22 cellular contexts compared by ENCODE assay signal in genomic region chr3:62574499-62574898, GRCh38.
"Had no signal": no experiment of that assay in that cellular context is flagged by ENCODE, and none has a peak within 500 bp of the region (broad histone marks: within the 10 kb centered on the region; RNA-seq: fewer than 3 reads in every experiment).

No MANE protein-coding gene starts in this region.

- H3K27ac ChIP-seq: coronary artery, dorsolateral prefrontal cortex, epithelial cell of prostate, heart right ventricle, left ventricle myocardium inferior, lower lobe of right lung, sigmoid colon, skin epidermis, testis, tibial nerve had no signal

- H3K9me3 ChIP-seq: sigmoid colon, testis had no signal

- H3K27me3 ChIP-seq: dorsolateral prefrontal cortex, heart right ventricle, sigmoid colon, testis, tibial nerve had no signal

- H3K36me3 ChIP-seq: heart right ventricle, left ventricle myocardium inferior, lower lobe of right lung, sigmoid colon, tibial nerve had no signal

- H3K4me1 ChIP-seq: heart right ventricle, left ventricle myocardium inferior, lower lobe of right lung, sigmoid colon, testis, tibial nerve had no signal

- H3K4me3 ChIP-seq: coronary artery, dorsolateral prefrontal cortex, heart right ventricle, left ventricle myocardium inferior, lower lobe of right lung, sigmoid colon, skin epidermis, testis, tibial nerve had no signal

- DNase-seq: central memory CD4-positive, alpha-beta T cell; dorsolateral prefrontal cortex; effector CD8-positive, alpha-beta T cell; heart right ventricle; hypothalamus; islet precursor cell; left ventricle myocardium inferior; lower lobe of right lung; mesenchymal stem cell; midbrain; posterior cingulate gyrus; sigmoid colon; stimulated activated CD4-positive, alpha-beta T cell treated with anti-CD3 and anti-CD28 coated beads, Interleukin-2, amount 100 ng/mL, for 24 hours; stimulated activated CD4-positive, alpha-beta T cell treated with anti-CD3 and anti-CD28 coated beads, Interleukin-4, amount 100 ng/mL, for 4 hours; stimulated activated naive B cell treated with anti-CD40 and anti-IgM and Interleukin-4, amounts not matched to agents 10 μg/mL and 1 μg/mL and 100 μg/mL, for 72 hours; stimulated activated naive CD8-positive, alpha-beta T cell treated with anti-CD3 and anti-CD28 coated beads, Interleukin-15, amount 100 ng/mL, for 72 hours; testis had no signal

- ATAC-seq: heart right ventricle; natural killer cell treated with Interleukin-12 subunit alpha and Interleukin-12 subunit beta and Interleukin-15 and Interleukin-18, amount 100 ng/mL, for 72 hours; stimulated activated naive B cell treated with anti-CD40 and anti-IgM and Interleukin-4, amounts not matched to agents 10 μg/mL and 1 μg/mL and 100 μg/mL, for 72 hours; stimulated activated naive CD8-positive, alpha-beta T cell treated with anti-CD3 and anti-CD28 coated beads, Interleukin-15, amount 100 ng/mL, for 72 hours had no signal
